ENCODE assay signal across 2 cellular contexts in genomic region chr4:122803788-122804208, GRCh38.
TF ChIP-seq lines count a peak whose summit lies in the region.

No MANE protein-coding gene starts in this region.

TF ChIP-seq in GM23338, 12 proteins besides CTCF, POLR2A, EP300 and RAD21:
- no peak for TF ChIP-seq STAT1 (IDR thresholded peaks at IDR 0.05; ENCODE audit: unreplicated experiment)
- TF ChIP-seq ZNF114 (CRISPR knock-in tag; IDR thresholded peaks at IDR 0.05), result no peak
- TF ChIP-seq, protein P1, sequence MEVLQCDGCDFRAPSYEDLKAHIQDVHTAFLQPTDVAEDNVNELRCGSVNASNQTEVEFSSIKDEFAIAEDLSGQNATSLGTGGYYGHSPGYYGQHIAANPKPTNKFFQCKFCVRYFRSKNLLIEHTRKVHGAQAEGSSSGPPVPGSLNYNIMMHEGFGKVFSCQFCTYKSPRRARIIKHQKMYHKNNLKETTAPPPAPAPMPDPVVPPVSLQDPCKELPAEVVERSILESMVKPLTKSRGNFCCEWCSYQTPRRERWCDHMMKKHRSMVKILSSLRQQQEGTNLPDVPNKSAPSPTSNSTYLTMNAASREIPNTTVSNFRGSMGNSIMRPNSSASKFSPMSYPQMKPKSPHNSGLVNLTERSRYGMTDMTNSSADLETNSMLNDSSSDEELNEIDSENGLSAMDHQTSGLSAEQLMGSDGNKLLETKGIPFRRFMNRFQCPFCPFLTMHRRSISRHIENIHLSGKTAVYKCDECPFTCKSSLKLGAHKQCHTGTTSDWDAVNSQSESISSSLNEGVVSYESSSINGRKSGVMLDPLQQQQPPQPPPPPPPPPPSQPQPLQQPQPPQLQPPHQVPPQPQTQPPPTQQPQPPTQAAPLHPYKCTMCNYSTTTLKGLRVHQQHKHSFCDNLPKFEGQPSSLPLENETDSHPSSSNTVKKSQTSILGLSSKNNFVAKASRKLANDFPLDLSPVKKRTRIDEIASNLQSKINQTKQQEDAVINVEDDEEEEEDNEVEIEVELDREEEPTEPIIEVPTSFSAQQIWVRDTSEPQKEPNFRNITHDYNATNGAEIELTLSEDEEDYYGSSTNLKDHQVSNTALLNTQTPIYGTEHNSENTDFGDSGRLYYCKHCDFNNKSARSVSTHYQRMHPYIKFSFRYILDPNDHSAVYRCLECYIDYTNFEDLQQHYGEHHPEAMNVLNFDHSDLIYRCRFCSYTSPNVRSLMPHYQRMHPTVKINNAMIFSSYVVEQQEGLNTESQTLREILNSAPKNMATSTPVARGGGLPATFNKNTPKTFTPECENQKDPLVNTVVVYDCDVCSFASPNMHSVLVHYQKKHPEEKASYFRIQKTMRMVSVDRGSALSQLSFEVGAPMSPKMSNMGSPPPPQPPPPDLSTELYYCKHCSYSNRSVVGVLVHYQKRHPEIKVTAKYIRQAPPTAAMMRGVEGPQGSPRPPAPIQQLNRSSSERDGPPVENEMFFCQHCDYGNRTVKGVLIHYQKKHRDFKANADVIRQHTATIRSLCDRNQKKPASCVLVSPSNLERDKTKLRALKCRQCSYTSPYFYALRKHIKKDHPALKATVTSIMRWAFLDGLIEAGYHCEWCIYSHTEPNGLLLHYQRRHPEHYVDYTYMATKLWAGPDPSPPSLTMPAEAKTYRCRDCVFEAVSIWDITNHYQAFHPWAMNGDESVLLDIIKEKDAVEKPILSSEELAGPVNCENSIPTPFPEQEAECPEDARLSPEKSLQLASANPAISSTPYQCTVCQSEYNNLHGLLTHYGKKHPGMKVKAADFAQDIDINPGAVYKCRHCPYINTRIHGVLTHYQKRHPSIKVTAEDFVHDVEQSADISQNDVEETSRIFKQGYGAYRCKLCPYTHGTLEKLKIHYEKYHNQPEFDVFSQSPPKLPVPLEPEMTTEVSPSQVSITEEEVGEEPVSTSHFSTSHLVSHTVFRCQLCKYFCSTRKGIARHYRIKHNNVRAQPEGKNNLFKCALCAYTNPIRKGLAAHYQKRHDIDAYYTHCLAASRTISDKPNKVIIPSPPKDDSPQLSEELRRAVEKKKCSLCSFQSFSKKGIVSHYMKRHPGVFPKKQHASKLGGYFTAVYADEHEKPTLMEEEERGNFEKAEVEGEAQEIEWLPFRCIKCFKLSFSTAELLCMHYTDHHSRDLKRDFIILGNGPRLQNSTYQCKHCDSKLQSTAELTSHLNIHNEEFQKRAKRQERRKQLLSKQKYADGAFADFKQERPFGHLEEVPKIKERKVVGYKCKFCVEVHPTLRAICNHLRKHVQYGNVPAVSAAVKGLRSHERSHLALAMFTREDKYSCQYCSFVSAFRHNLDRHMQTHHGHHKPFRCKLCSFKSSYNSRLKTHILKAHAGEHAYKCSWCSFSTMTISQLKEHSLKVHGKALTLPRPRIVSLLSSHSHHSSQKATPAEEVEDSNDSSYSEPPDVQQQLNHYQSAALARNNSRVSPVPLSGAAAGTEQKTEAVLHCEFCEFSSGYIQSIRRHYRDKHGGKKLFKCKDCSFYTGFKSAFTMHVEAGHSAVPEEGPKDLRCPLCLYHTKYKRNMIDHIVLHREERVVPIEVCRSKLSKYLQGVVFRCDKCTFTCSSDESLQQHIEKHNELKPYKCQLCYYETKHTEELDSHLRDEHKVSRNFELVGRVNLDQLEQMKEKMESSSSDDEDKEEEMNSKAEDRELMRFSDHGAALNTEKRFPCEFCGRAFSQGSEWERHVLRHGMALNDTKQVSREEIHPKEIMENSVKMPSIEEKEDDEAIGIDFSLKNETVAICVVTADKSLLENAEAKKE (CRISPR knock-in tag; IDR thresholded peaks at IDR 0.05), result no peak
- TF ChIP-seq, protein P2, sequence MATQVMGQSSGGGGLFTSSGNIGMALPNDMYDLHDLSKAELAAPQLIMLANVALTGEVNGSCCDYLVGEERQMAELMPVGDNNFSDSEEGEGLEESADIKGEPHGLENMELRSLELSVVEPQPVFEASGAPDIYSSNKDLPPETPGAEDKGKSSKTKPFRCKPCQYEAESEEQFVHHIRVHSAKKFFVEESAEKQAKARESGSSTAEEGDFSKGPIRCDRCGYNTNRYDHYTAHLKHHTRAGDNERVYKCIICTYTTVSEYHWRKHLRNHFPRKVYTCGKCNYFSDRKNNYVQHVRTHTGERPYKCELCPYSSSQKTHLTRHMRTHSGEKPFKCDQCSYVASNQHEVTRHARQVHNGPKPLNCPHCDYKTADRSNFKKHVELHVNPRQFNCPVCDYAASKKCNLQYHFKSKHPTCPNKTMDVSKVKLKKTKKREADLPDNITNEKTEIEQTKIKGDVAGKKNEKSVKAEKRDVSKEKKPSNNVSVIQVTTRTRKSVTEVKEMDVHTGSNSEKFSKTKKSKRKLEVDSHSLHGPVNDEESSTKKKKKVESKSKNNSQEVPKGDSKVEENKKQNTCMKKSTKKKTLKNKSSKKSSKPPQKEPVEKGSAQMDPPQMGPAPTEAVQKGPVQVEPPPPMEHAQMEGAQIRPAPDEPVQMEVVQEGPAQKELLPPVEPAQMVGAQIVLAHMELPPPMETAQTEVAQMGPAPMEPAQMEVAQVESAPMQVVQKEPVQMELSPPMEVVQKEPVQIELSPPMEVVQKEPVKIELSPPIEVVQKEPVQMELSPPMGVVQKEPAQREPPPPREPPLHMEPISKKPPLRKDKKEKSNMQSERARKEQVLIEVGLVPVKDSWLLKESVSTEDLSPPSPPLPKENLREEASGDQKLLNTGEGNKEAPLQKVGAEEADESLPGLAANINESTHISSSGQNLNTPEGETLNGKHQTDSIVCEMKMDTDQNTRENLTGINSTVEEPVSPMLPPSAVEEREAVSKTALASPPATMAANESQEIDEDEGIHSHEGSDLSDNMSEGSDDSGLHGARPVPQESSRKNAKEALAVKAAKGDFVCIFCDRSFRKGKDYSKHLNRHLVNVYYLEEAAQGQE (IDR thresholded peaks at IDR 0.05; ENCODE audit: unreplicated experiment), result no peak

TF ChIP-seq in H1, 55 proteins besides CTCF, POLR2A, EP300 and RAD21:
- TF ChIP-seq RXRA (IDR thresholded peaks at IDR 0.05; ENCODE audit: insufficient read depth, low read depth, low read length) (no peak), TCF12 (IDR thresholded peaks at IDR 0.05; ENCODE audit: low read depth, low read length) (no peak), KDM1A (IDR thresholded peaks at IDR 0.05; ENCODE audit: borderline replicate concordance, low read length) (no peak), GABPA (IDR thresholded peaks at IDR 0.05; ENCODE audit: borderline replicate concordance, insufficient read depth, low read length) (no peak), EGR1 (IDR thresholded peaks at IDR 0.05; ENCODE audit: borderline replicate concordance, low read depth, low read length) (no peak), CHD2 (IDR thresholded peaks at IDR 0.05; ENCODE audit: low read length) (no peak), CBX5 (IDR thresholded peaks at IDR 0.05; ENCODE audit: low read depth, low read length) (no peak), RNF2 (IDR thresholded peaks at IDR 0.05; ENCODE audit: borderline replicate concordance, low read depth, low read length, missing control alignments, poor library complexity, severe bottlenecking) (no peak), BCL11A (IDR thresholded peaks at IDR 0.05; ENCODE audit: low read depth in 2 of 2, low read length in 2 of 2) (no peak), BACH1 (IDR thresholded peaks at IDR 0.05; ENCODE audit: low read length) (no peak), TEAD4 (IDR thresholded peaks at IDR 0.05; ENCODE audit: low read depth, low read length) (no peak)
- TF ChIP-seq, protein P3, sequence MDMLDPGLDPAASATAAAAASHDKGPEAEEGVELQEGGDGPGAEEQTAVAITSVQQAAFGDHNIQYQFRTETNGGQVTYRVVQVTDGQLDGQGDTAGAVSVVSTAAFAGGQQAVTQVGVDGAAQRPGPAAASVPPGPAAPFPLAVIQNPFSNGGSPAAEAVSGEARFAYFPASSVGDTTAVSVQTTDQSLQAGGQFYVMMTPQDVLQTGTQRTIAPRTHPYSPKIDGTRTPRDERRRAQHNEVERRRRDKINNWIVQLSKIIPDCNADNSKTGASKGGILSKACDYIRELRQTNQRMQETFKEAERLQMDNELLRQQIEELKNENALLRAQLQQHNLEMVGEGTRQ (IDR thresholded peaks at IDR 0.05; ENCODE audit: low read length), result no peak
